Comparison of ENCODE assay signal across 8 cellular contexts in the genomic region with DNA sequence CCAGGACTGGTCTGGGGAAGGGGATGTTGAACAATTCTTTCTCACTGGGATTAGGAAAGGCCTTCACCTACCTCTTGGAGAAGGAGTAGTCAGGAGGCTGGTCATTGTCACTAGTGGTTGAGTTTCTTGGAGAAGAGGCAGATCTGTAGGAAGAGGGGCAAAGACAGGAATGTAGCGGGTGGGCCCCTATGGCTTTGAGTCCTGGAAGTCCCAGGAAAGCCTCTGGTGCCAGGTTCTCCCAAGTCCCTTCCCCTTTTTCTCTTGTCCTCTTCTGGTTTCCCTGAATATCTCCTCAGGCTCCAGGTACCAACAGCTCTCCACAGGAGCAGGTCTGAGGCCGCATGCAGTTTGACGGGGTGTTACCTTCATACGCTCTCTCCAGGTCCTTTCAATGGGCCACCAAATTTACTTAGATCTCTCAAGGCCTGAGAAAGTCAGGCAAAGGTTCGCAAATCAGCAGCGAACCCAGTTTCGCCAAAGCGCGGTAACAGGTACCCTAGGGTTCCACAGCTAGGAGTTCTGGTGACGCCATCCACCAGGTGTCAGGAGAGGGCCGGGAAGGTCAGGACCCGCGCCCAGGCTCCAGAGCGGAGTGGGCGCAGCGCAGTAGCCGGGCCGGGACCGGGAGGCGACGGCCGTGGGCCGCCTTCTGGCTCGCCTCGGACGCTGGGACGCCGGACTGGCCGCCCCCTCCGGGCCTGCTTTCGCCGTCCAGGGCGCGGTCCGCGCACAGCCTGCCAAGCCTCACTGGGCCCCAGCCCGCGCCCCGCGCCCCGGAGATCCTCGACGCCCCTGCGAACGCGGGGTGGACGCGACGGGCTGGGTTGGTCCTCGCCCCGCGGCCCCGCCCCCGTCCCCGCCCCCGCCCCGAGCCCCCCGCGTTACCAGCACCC. TPM values are rescaled to one million over a fixed set of nuclear protein-coding genes. Genes with fewer than 3 reads are reported as not detected.
A peak's percentile ranks its signal among the peaks of the same experiment; 100 is the strongest.
DNase-seq lines count a peak whose midpoint lies in the region; ATAC-seq, FAIRE-seq and TF ChIP-seq lines count a peak whose summit lies in the region.

No MANE protein-coding gene starts in this region.

- H3K27ac ChIP-seq in WERI-Rb-1 (no peak overlapping the region), liver (ENCODE audit: low read depth in 1 of 2, low read length in 2 of 2) (peak overlapping the region in 1 of 2 donors; percentile 55)

- peak; percentile 29 for ATAC-seq in GM19395 (IDR thresholded peaks at IDR 0.05; ENCODE audit: unreplicated experiment)

- 6% methylated on average over 59 of the region's 59 CpGs for WGBS in liver

- peak; percentile 70 to 79 for TF ChIP-seq RAD21 in liver (IDR thresholded peaks at IDR 0.05)

- TF ChIP-seq CTCF in AG09319 (IDR thresholded peaks at IDR 0.05; ENCODE audit: low read depth, low read length) = peak; percentile 45
- peak; percentile 79 for TF ChIP-seq CTCF in WERI-Rb-1 (IDR thresholded peaks at IDR 0.05; ENCODE audit: low read depth, low read length)
- peak; percentile 46 for TF ChIP-seq CTCF in liver (IDR thresholded peaks at IDR 0.05; ENCODE audit: low read depth, low read length, missing input control)

- H3K9ac ChIP-seq in liver (ENCODE audit: low read depth in 1 of 2, low read length in 2 of 2) = peak overlapping the region; percentile 51 to 64

- H3K9me3 ChIP-seq in WERI-Rb-1 (ENCODE audit: severe bottlenecking) (no peaks in the 10 kb centered on the region), liver (ENCODE audit: control insufficient read depth in 4 of 4, low read length in 3 of 4) (no peaks in the 10 kb centered on the region)

- DNase-seq in AG09319 (ENCODE audit: extremely low read depth, low read depth) (no peak), HTR-8/SVneo (ENCODE audit: insufficient read length, low spot score) (peak; percentile 48), WERI-Rb-1 (peak; percentile 83), cerebellar cortex (ENCODE audit: low spot score) (peak; percentile 36), Ammon's horn (ENCODE audit: low spot score) (no peak)
- peak; percentile 27 for DNase-seq in stimulated activated CD8-positive, alpha-beta memory T cell treated with anti-CD3 and anti-CD28 coated beads, Interleukin-12 subunit alpha, Interleukin-12 subunit beta, amount 100 ng/mL, for 4 hours (ENCODE audit: low read depth)

- H3K4me1 ChIP-seq in liver (ENCODE audit: control insufficient read depth in 4 of 4, insufficient read depth in 4 of 4, low read length in 3 of 4) = peaks cover 0 to 17% (median 13%) of the 10 kb centered on the region in 4 donors

- FAIRE-seq in HTR-8/SVneo (lab: Jason Lieb, UNC) = no peak

- H3K27me3 ChIP-seq in WERI-Rb-1 (ENCODE audit: insufficient read depth, low read depth, severe bottlenecking) (no peaks in the 10 kb centered on the region), liver (ENCODE audit: control insufficient read depth in 4 of 4, insufficient read depth in 4 of 4, low read length in 3 of 4) (no peaks in the 10 kb centered on the region)

- H3K36me3 ChIP-seq in WERI-Rb-1 (no peaks in the 10 kb centered on the region), liver (ENCODE audit: control insufficient read depth in 4 of 4, insufficient read depth in 3 of 4, low read depth in 1 of 4, low read length in 3 of 4) (no peaks in the 10 kb centered on the region)

- peak overlapping the region; percentile 68 for H3K4me3 ChIP-seq in WERI-Rb-1 (ENCODE audit: low read depth, low read length)
- H3K4me3 ChIP-seq in liver (ENCODE audit: low read depth in 1 of 3, low read length in 3 of 3) = peak overlapping the region in 2 of 3 donors; percentile 54 to 86

TF ChIP-seq in liver, 16 proteins besides CTCF, POLR2A, EP300 and RAD21:
- TF ChIP-seq YY1 (IDR thresholded peaks at IDR 0.05) = no peak
- no peak for TF ChIP-seq JUND (IDR thresholded peaks at IDR 0.05)
- TF ChIP-seq, protein P1, sequence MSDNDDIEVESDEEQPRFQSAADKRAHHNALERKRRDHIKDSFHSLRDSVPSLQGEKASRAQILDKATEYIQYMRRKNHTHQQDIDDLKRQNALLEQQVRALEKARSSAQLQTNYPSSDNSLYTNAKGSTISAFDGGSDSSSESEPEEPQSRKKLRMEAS (IDR thresholded peaks at IDR 0.05) = no peak
- no peak for TF ChIP-seq RXRA (IDR thresholded peaks at IDR 0.05)
- TF ChIP-seq EGR1 (IDR thresholded peaks at IDR 0.05; ENCODE audit: low read depth in 2 of 2) = no peak
- TF ChIP-seq GABPA (IDR thresholded peaks at IDR 0.05 in 1 of 2, conservative IDR thresholded peaks at IDR 0.05 in 1 of 2) = no peak
- TF ChIP-seq TAF1 (conservative IDR thresholded peaks at IDR 0.05) = no peak
- TF ChIP-seq HNF4A (conservative IDR thresholded peaks at IDR 0.05) = no peak
- TF ChIP-seq HNF4G (IDR thresholded peaks at IDR 0.05) = no peak
- TF ChIP-seq FOXA1 (IDR thresholded peaks at IDR 0.05) = no peak
- TF ChIP-seq, protein P2, sequence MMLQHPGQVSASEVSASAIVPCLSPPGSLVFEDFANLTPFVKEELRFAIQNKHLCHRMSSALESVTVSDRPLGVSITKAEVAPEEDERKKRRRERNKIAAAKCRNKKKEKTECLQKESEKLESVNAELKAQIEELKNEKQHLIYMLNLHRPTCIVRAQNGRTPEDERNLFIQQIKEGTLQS (IDR thresholded peaks at IDR 0.05) = no peak
- TF ChIP-seq, protein P3, sequence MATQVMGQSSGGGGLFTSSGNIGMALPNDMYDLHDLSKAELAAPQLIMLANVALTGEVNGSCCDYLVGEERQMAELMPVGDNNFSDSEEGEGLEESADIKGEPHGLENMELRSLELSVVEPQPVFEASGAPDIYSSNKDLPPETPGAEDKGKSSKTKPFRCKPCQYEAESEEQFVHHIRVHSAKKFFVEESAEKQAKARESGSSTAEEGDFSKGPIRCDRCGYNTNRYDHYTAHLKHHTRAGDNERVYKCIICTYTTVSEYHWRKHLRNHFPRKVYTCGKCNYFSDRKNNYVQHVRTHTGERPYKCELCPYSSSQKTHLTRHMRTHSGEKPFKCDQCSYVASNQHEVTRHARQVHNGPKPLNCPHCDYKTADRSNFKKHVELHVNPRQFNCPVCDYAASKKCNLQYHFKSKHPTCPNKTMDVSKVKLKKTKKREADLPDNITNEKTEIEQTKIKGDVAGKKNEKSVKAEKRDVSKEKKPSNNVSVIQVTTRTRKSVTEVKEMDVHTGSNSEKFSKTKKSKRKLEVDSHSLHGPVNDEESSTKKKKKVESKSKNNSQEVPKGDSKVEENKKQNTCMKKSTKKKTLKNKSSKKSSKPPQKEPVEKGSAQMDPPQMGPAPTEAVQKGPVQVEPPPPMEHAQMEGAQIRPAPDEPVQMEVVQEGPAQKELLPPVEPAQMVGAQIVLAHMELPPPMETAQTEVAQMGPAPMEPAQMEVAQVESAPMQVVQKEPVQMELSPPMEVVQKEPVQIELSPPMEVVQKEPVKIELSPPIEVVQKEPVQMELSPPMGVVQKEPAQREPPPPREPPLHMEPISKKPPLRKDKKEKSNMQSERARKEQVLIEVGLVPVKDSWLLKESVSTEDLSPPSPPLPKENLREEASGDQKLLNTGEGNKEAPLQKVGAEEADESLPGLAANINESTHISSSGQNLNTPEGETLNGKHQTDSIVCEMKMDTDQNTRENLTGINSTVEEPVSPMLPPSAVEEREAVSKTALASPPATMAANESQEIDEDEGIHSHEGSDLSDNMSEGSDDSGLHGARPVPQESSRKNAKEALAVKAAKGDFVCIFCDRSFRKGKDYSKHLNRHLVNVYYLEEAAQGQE (IDR thresholded peaks at IDR 0.05) = no peak
- TF ChIP-seq NR2F2 (IDR thresholded peaks at IDR 0.05) = no peak
- TF ChIP-seq, protein P4, sequence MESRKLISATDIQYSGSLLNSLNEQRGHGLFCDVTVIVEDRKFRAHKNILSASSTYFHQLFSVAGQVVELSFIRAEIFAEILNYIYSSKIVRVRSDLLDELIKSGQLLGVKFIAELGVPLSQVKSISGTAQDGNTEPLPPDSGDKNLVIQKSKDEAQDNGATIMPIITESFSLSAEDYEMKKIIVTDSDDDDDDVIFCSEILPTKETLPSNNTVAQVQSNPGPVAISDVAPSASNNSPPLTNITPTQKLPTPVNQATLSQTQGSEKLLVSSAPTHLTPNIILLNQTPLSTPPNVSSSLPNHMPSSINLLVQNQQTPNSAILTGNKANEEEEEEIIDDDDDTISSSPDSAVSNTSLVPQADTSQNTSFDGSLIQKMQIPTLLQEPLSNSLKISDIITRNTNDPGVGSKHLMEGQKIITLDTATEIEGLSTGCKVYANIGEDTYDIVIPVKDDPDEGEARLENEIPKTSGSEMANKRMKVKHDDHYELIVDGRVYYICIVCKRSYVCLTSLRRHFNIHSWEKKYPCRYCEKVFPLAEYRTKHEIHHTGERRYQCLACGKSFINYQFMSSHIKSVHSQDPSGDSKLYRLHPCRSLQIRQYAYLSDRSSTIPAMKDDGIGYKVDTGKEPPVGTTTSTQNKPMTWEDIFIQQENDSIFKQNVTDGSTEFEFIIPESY (IDR thresholded peaks at IDR 0.05) = no peak
- TF ChIP-seq SP1 (IDR thresholded peaks at IDR 0.05) = no peak

RNA-seq across cellular contexts. Expression of a gene that starts 0.8 kb away (rescaled TPM):
- total RNA-seq in liver = 1 to 10 TPM; 2.4 to 3.3 TPM
- polyA plus RNA-seq in liver = 1 to 10 TPM; 5.0 to 6.4 TPM

RNA-seq across cellular contexts. Expression of a gene that starts 30.8 kb away (rescaled TPM):
- total RNA-seq in liver = 100 to 1,000 TPM in 1 of 2 donors, 10 to 100 TPM in 1; 66.0 to 109 TPM
- polyA plus RNA-seq in liver = 100 to 1,000 TPM; 161 to 218 TPM

RNA-seq across cellular contexts. Expression of a gene that starts 51.6 kb away (rescaled TPM):
- total RNA-seq in liver = 1 to 10 TPM in 1 of 2 donors, under 1 TPM in 1; 0.33 to 1.8 TPM
- polyA plus RNA-seq in liver = 1 to 10 TPM; 1.3 to 2.8 TPM

RNA-seq across cellular contexts. Expression of a gene that starts 54.6 kb away (rescaled TPM):
- total RNA-seq in liver = 10 to 100 TPM in 1 of 2 donors, 1 to 10 TPM in 1; 6.0 to 10.2 TPM
- 1 to 10 TPM; 1.9 to 2.8 TPM for polyA plus RNA-seq in liver

Comparison
In these comparisons a context has a peak if more than half of its experiments do, and no peak if none do; other contexts are left out.
1. DNase-seq: peak in HTR-8/SVneo (single experiment), WERI-Rb-1 (single experiment), cerebellar cortex (single experiment) and stimulated activated CD8-positive, alpha-beta memory T cell treated with anti-CD3 and anti-CD28 coated beads, Interleukin-12 subunit alpha, Interleukin-12 subunit beta, amount 100 ng/mL, for 4 hours (single experiment); none in AG09319 (single experiment) and Ammon's horn (single experiment).
2. Peak in every context shown above with its lines, with median percentiles within 50 percentile points of each other: CTCF ChIP-seq.